In genomic region chr2:151189125-151189524, GRCh38 we compare ENCODE assay signal across 23 cellular contexts.
DNase-seq lines count a peak whose midpoint lies in the region; ATAC-seq and FAIRE-seq lines count a peak whose summit lies in the region.
"Had no signal": no experiment of that assay in that cellular context is flagged by ENCODE, and none has a peak within 500 bp of the region (broad histone marks: within the 10 kb centered on the region; RNA-seq: fewer than 3 reads in every experiment).

No MANE protein-coding gene starts in this region.

- intact Hi-C loops in naive thymus-derived CD4-positive, alpha-beta T cell (cut with micrococcal nuclease) = no loop called here

- no peaks in the 10 kb centered on the region for H3K27me3 ChIP-seq in naive thymus-derived CD4-positive, alpha-beta T cell (ENCODE audit: control insufficient read depth in 2 of 2, insufficient read depth in 2 of 2, low read length in 2 of 2)
- H3K27me3 ChIP-seq: BLaER1 treated with 17β-estradiol and CSF1 and Interleukin-3, amounts not matched to agents 10 nM and 100 nM; body of pancreas; left lung; testis; uterus had no signal

- CTCF ChIA-PET in activated naive CD4-positive, alpha-beta T cell treated with anti-CD3 and anti-CD28 coated beads, Interleukin-2, amount 10 ng/mL, durations not matched to agents 7 days and 5 days (lab: Charles Lee) = no interaction called here
- CTCF ChIA-PET in naive thymus-derived CD4-positive, alpha-beta T cell (lab: Charles Lee) = no interaction called here

- ATAC-seq in activated naive CD4-positive, alpha-beta T cell treated with anti-CD3 and anti-CD28 coated beads, Interleukin-2, amount 50 U/mL, for 72 hours = no peak
- no peak for ATAC-seq in naive thymus-derived CD4-positive, alpha-beta T cell
- no peak for ATAC-seq in GM21515 (IDR thresholded peaks at IDR 0.05; ENCODE audit: unreplicated experiment)
- ATAC-seq: activated T-cell treated with anti-CD3 and anti-CD28 coated beads, Interleukin-2, amount 50 U/mL, for 4 hours; body of pancreas; GM23338; left lung; stimulated activated memory B cell treated with anti-CD40 and anti-IgM and Interleukin-4, amounts not matched to agents 10 μg/mL and 1 μg/mL and 100 μg/mL, for 72 hours had no signal

- no peaks in the 10 kb centered on the region for H3K4me1 Mint-ChIP-seq in activated naive CD4-positive, alpha-beta T cell treated with anti-CD3 and anti-CD28 coated beads, Interleukin-2, amount 10 ng/mL, durations not matched to agents 7 days and 5 days
- H3K4me1 Mint-ChIP-seq in naive thymus-derived CD4-positive, alpha-beta T cell = peaks cover 0 to 12% (median 9%) of the 10 kb centered on the region in 7 donors
- H3K4me1 Mint-ChIP-seq: GM23338; stimulated activated memory B cell treated with anti-CD40 and anti-IgM and Interleukin-4, amounts not matched to agents 10 μg/mL and 1 μg/mL and 100 μg/mL, for 72 hours had no signal

- H3K27ac ChIP-seq in naive thymus-derived CD4-positive, alpha-beta T cell (ENCODE audit: low read depth, low read length) = no peak overlapping the region
- H3K27ac ChIP-seq: BLaER1 treated with 17β-estradiol and CSF1 and Interleukin-3, amounts not matched to agents 10 nM and 100 nM; body of pancreas; left lung; RWPE1; skin epidermis; testis; uterus had no signal

- no peak overlapping the region for H3K4me3 ChIP-seq in naive thymus-derived CD4-positive, alpha-beta T cell (ENCODE audit: low read length)
- H3K4me3 ChIP-seq: BLaER1 treated with 17β-estradiol and CSF1 and Interleukin-3, amounts not matched to agents 10 nM and 100 nM; body of pancreas; GM23338; left lung; SK-N-MC; skin epidermis; testis; uterus had no signal

- H3K27me3 Mint-ChIP-seq in activated naive CD4-positive, alpha-beta T cell treated with anti-CD3 and anti-CD28 coated beads, Interleukin-2, amount 10 ng/mL, durations not matched to agents 7 days and 5 days = no peaks in the 10 kb centered on the region
- H3K27me3 Mint-ChIP-seq in naive thymus-derived CD4-positive, alpha-beta T cell = peaks cover 0 to 3% (median 0%) of the 10 kb centered on the region in 5 donors
- H3K27me3 Mint-ChIP-seq: stimulated activated memory B cell treated with anti-CD40 and anti-IgM and Interleukin-4, amounts not matched to agents 10 μg/mL and 1 μg/mL and 100 μg/mL, for 72 hours had no signal

- H3K4me3 Mint-ChIP-seq in activated naive CD4-positive, alpha-beta T cell treated with anti-CD3 and anti-CD28 coated beads, Interleukin-2, amount 10 ng/mL, durations not matched to agents 7 days and 5 days = no peak overlapping the region
- peak overlapping the region in 4 of 10 donors; percentile 26 to 35 (median 28) for H3K4me3 Mint-ChIP-seq in naive thymus-derived CD4-positive, alpha-beta T cell
- H3K4me3 Mint-ChIP-seq: activated T-cell treated with anti-CD3 and anti-CD28 coated beads, Interleukin-2, amount 50 U/mL, for 4 hours; GM23338; stimulated activated memory B cell treated with anti-CD40 and anti-IgM and Interleukin-4, amounts not matched to agents 10 μg/mL and 1 μg/mL and 100 μg/mL, for 72 hours had no signal

- no peak for FAIRE-seq in urothelium cell line (lab: Jason Lieb, UNC)
- FAIRE-seq: G401.6 had no signal

- DNase-seq in activated naive CD4-positive, alpha-beta T cell treated with anti-CD3 and anti-CD28 coated beads, Interleukin-2, amount 10 ng/mL, durations not matched to agents 7 days and 5 days = peak; percentile 41
- DNase-seq in activated naive CD4-positive, alpha-beta T cell treated with anti-CD3 and anti-CD28 coated beads, Interleukin-2, amount 50 U/mL, for 72 hours (ENCODE audit: low spot score in 2 of 2) = no peak
- DNase-seq in GDM1 (lab: John Stamatoyannopoulos, UW) = peak; percentile 2
- DNase-seq in activated CD4-positive, alpha-beta T cell treated with anti-CD3 and anti-CD28 coated beads, Interleukin-2, amount 50 U/mL, for 48 hours = peak; percentile 2 to 5
- DNase-seq in naive thymus-derived CD4-positive, alpha-beta T cell = peak in 6 of 9 donors; percentile 7 to 64 (median 46)
- DNase-seq in urothelium cell line (ENCODE audit: low spot score) = no peak
- DNase-seq: activated T-cell treated with anti-CD3 and anti-CD28 coated beads, Interleukin-2, amount 50 U/mL, for 4 hours; body of pancreas; foreskin fibroblast; IMR-90; left lung; NCI-H345; NCI-H748 treated with DMSO at 0.1 percent for 48 hours; testis; uterus had no signal

- H3K4me1 ChIP-seq in naive thymus-derived CD4-positive, alpha-beta T cell (ENCODE audit: control insufficient read depth in 2 of 2, insufficient read depth in 2 of 2, low read length in 2 of 2) = no peaks in the 10 kb centered on the region
- H3K4me1 ChIP-seq: body of pancreas, left lung, uterus had no signal

- no peaks in the 10 kb centered on the region for H3K9me3 ChIP-seq in naive thymus-derived CD4-positive, alpha-beta T cell (ENCODE audit: control insufficient read depth in 2 of 3, low read length in 3 of 3)
- H3K9me3 ChIP-seq: body of pancreas, left lung, testis, uterus had no signal

- POLR2A ChIA-PET in naive thymus-derived CD4-positive, alpha-beta T cell (lab: Charles Lee) = no interaction called here

- H3K27ac Mint-ChIP-seq in activated naive CD4-positive, alpha-beta T cell treated with anti-CD3 and anti-CD28 coated beads, Interleukin-2, amount 10 ng/mL, durations not matched to agents 7 days and 5 days = no peak overlapping the region
- no peak overlapping the region for H3K27ac Mint-ChIP-seq in activated naive CD4-positive, alpha-beta T cell treated with anti-CD3 and anti-CD28 coated beads, Interleukin-2, amount 50 U/mL, for 72 hours
- peak overlapping the region in 4 of 9 donors; percentile 10 to 78 (median 45) for H3K27ac Mint-ChIP-seq in naive thymus-derived CD4-positive, alpha-beta T cell
- H3K27ac Mint-ChIP-seq: GM23338; stimulated activated memory B cell treated with anti-CD40 and anti-IgM and Interleukin-4, amounts not matched to agents 10 μg/mL and 1 μg/mL and 100 μg/mL, for 72 hours had no signal

- no peaks in the 10 kb centered on the region for H3K36me3 Mint-ChIP-seq in activated naive CD4-positive, alpha-beta T cell treated with anti-CD3 and anti-CD28 coated beads, Interleukin-2, amount 10 ng/mL, durations not matched to agents 7 days and 5 days
- H3K36me3 Mint-ChIP-seq in activated naive CD4-positive, alpha-beta T cell treated with anti-CD3 and anti-CD28 coated beads, Interleukin-2, amount 50 U/mL, for 72 hours = peaks cover 0 to 4% of the 10 kb centered on the region in 2 donors
- H3K36me3 Mint-ChIP-seq in naive thymus-derived CD4-positive, alpha-beta T cell = no peaks in the 10 kb centered on the region
- H3K36me3 Mint-ChIP-seq: stimulated activated memory B cell treated with anti-CD40 and anti-IgM and Interleukin-4, amounts not matched to agents 10 μg/mL and 1 μg/mL and 100 μg/mL, for 72 hours had no signal

- H3K36me3 ChIP-seq in naive thymus-derived CD4-positive, alpha-beta T cell (ENCODE audit: control insufficient read depth in 2 of 3, insufficient read depth in 3 of 3, low read length in 3 of 3) = no peaks in the 10 kb centered on the region
- H3K36me3 ChIP-seq: BLaER1 treated with 17β-estradiol and CSF1 and Interleukin-3, amounts not matched to agents 10 nM and 100 nM; left lung; uterus had no signal

- H3K9me3 Mint-ChIP-seq in activated naive CD4-positive, alpha-beta T cell treated with anti-CD3 and anti-CD28 coated beads, Interleukin-2, amount 10 ng/mL, durations not matched to agents 7 days and 5 days = no peaks in the 10 kb centered on the region
- H3K9me3 Mint-ChIP-seq in activated naive CD4-positive, alpha-beta T cell treated with anti-CD3 and anti-CD28 coated beads, Interleukin-2, amount 50 U/mL, for 72 hours = no peaks in the 10 kb centered on the region
- peaks cover 0 to 3% (median 0%) of the 10 kb centered on the region in 11 donors for H3K9me3 Mint-ChIP-seq in naive thymus-derived CD4-positive, alpha-beta T cell
- H3K9me3 Mint-ChIP-seq: activated T-cell treated with anti-CD3 and anti-CD28 coated beads, Interleukin-2, amount 50 U/mL, for 4 hours; GM23338; stimulated activated memory B cell treated with anti-CD40 and anti-IgM and Interleukin-4, amounts not matched to agents 10 μg/mL and 1 μg/mL and 100 μg/mL, for 72 hours had no signal

Comparison
In these comparisons a context has a peak if more than half of its experiments do, and no peak if none do; other contexts are left out.
1. DNase-seq: peak in activated naive CD4-positive, alpha-beta T cell treated with anti-CD3 and anti-CD28 coated beads, Interleukin-2, amount 10 ng/mL, durations not matched to agents 7 days and 5 days (single experiment), GDM1 (single experiment), activated CD4-positive, alpha-beta T cell treated with anti-CD3 and anti-CD28 coated beads, Interleukin-2, amount 50 U/mL, for 48 hours (2 of 2) and naive thymus-derived CD4-positive, alpha-beta T cell (6 of 9); none in activated naive CD4-positive, alpha-beta T cell treated with anti-CD3 and anti-CD28 coated beads, Interleukin-2, amount 50 U/mL, for 72 hours (0 of 2) and urothelium cell line (single experiment).